9 cellular contexts compared by ENCODE assay signal in genomic region chr13:48493076-48493765, GRCh38. TPM values are rescaled to one million over a fixed set of nuclear protein-coding genes. Genes with fewer than 3 reads are reported as not detected.
DNase-seq lines count a peak whose midpoint lies in the region; ATAC-seq and TF ChIP-seq lines count a peak whose summit lies in the region.
"Had no signal": no experiment of that assay in that cellular context is flagged by ENCODE, and none has a peak within 500 bp of the region (broad histone marks: within the 10 kb centered on the region; RNA-seq: fewer than 3 reads in every experiment).

No MANE protein-coding gene starts in this region.

- H3K27ac ChIP-seq in 22Rv1 = peak overlapping the region; percentile 47
- H3K27ac ChIP-seq in mucosa of rectum (ENCODE audit: low read depth in 2 of 2, low read length in 2 of 2) = peak overlapping the region; percentile 67 to 77
- H3K27ac ChIP-seq in WERI-Rb-1 = no peak overlapping the region

- DNase-seq in Jurkat, Clone E6-1 (ENCODE audit: low read depth, low spot score) = peak; percentile 91
- peak; percentile 34 to 46 for DNase-seq in cardiac fibroblast (ENCODE audit: low read depth in 2 of 2)
- DNase-seq in progenitor cell of endocrine pancreas (ENCODE audit: low spot score, unreplicated experiment) = no peak
- no peak for DNase-seq in WERI-Rb-1
- DNase-seq: NCI-H345 had no signal

- H3K27me3 Mint-ChIP-seq in progenitor cell of endocrine pancreas = no peaks in the 10 kb centered on the region

- no peak for ATAC-seq in GM21447 (IDR thresholded peaks at IDR 0.05; ENCODE audit: unreplicated experiment)
- no peak for ATAC-seq in HG03457 (IDR thresholded peaks at IDR 0.05; ENCODE audit: unreplicated experiment)

- H3K4me3 Mint-ChIP-seq in progenitor cell of endocrine pancreas (ENCODE audit: low read depth) = no peak overlapping the region

- H3K36me3 Mint-ChIP-seq in progenitor cell of endocrine pancreas (ENCODE audit: insufficient read depth) = peaks cover 7% of the 10 kb centered on the region

- H3K9me3 Mint-ChIP-seq in progenitor cell of endocrine pancreas (ENCODE audit: low read depth) = peaks cover 1% of the 10 kb centered on the region

- peaks cover 4 to 5% of the 10 kb centered on the region in 2 donors for H3K4me1 ChIP-seq in mucosa of rectum (ENCODE audit: control insufficient read depth in 2 of 2, insufficient read depth in 2 of 2, low read length in 2 of 2)

- H3K27ac Mint-ChIP-seq in progenitor cell of endocrine pancreas = no peak overlapping the region

- peaks cover 2% of the 10 kb centered on the region for H3K4me1 Mint-ChIP-seq in progenitor cell of endocrine pancreas (ENCODE audit: low read depth)

- TF ChIP-seq CTCF in 22Rv1 (IDR thresholded peaks at IDR 0.05) = no peak
- TF ChIP-seq CTCF in cardiac fibroblast (IDR thresholded peaks at IDR 0.05; ENCODE audit: low read depth, low read length) = no peak
- no peak for TF ChIP-seq CTCF in progenitor cell of endocrine pancreas (IDR thresholded peaks at IDR 0.05; ENCODE audit: unreplicated experiment)
- TF ChIP-seq CTCF in WERI-Rb-1 (IDR thresholded peaks at IDR 0.05; ENCODE audit: low read depth, low read length) = no peak

- no peaks in the 10 kb centered on the region for H3K9me3 ChIP-seq in mucosa of rectum (ENCODE audit: control insufficient read depth in 2 of 2, low read length in 2 of 2)
- no peaks in the 10 kb centered on the region for H3K9me3 ChIP-seq in WERI-Rb-1 (ENCODE audit: severe bottlenecking)

- H3K4me3 ChIP-seq in Jurkat, Clone E6-1 (ENCODE audit: low read length) = peak overlapping the region; percentile 74
- no peak overlapping the region for H3K4me3 ChIP-seq in cardiac fibroblast (replicated peaks in 1 of 2; ENCODE audit: low read depth in 2 of 2, low read length in 2 of 2)
- H3K4me3 ChIP-seq in mucosa of rectum (ENCODE audit: low read length in 2 of 2) = no peak overlapping the region
- H3K4me3 ChIP-seq in WERI-Rb-1 (ENCODE audit: low read depth, low read length) = no peak overlapping the region

- H3K27me3 ChIP-seq in mucosa of rectum (ENCODE audit: control insufficient read depth in 2 of 2, insufficient read depth in 2 of 2, low read length in 2 of 2) (no peaks in the 10 kb centered on the region), WERI-Rb-1 (ENCODE audit: insufficient read depth, low read depth, severe bottlenecking) (no peaks in the 10 kb centered on the region)

- H3K9ac ChIP-seq in mucosa of rectum (ENCODE audit: low read depth in 1 of 2, low read length in 2 of 2) = no peak overlapping the region

- peaks cover 0 to 4% of the 10 kb centered on the region in 2 donors for H3K36me3 ChIP-seq in mucosa of rectum (ENCODE audit: control insufficient read depth in 2 of 2, insufficient read depth in 2 of 2, low read length in 2 of 2)
- no peaks in the 10 kb centered on the region for H3K36me3 ChIP-seq in WERI-Rb-1

RNA-seq across cellular contexts. Expression of gene RCBTB2, which starts 39.7 kb away (rescaled TPM):
- 170 TPM for polyA plus RNA-seq in Jurkat, Clone E6-1 (2012; ENCODE audit: insufficient read depth, insufficient read length)
- total RNA-seq in progenitor cell of endocrine pancreas = 18.2 and 18.9 TPM in 2 replicates

Comparison
In these comparisons a context has a peak if more than half of its experiments do, and no peak if none do; other contexts are left out.
1. DNase-seq: peak in Jurkat, Clone E6-1 (single experiment) and cardiac fibroblast (2 of 2); none in progenitor cell of endocrine pancreas (single experiment) and WERI-Rb-1 (single experiment).